Comparison of ENCODE assay signal across 19 cellular contexts in the genomic region with DNA sequence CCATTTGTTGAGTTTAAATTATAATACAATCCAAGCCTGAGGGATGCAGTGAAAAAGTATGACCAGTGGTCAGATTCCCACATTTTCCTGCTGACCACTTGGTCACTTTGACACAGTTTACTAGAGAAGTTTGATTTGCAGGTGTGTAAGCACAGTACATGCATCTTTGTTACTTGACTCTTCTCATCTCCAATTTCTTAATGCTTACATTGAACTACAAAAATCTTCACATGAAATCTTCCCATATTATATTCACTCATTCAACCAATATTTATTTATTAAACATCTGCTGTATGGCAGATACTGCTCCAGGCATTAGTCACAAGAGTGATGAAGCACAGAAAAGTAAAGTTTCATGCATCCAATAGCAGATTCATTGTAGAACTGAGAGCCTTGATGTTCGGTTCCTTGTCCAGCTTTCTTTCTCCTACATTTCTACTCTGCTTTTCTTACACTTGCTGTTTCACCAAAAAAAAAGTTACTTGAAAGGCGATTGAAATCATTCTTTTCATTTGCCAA.
DNase-seq lines count a peak whose midpoint lies in the region; ATAC-seq and TF ChIP-seq lines count a peak whose summit lies in the region.
"Had no signal": no experiment of that assay in that cellular context is flagged by ENCODE, and none has a peak within 500 bp of the region (broad histone marks: within the 10 kb centered on the region; RNA-seq: fewer than 3 reads in every experiment).

No MANE protein-coding gene starts in this region.

- H4K20me1 ChIP-seq in mammary epithelial cell (ENCODE audit: insufficient read depth, low read length) = no peaks in the 10 kb centered on the region

- 100% methylated on average over 2 of the region's 2 CpGs for WGBS in mammary epithelial cell (ENCODE audit: low coverage, missing lambda C conversion rate)

- dilution Hi-C loops in mammary epithelial cell (cut with HindIII; ENCODE audit: low sequenced_read_pairs) = loop anchor here (5.0 kb wide), 1 partner anchor 38 kb away; no protein-coding TSS in a partner anchor

- H3K79me2 ChIP-seq in mammary epithelial cell (ENCODE audit: insufficient read depth, low read length) = peaks cover 9% of the 10 kb centered on the region

- DNase-seq in mammary epithelial cell (peak; percentile 67), MCF 10A (ENCODE audit: unreplicated experiment) (no peak), chondrocyte (ENCODE audit: low spot score) (no peak), fibroblast of mammary gland (ENCODE audit: low read depth) (peak; percentile 64), tibial artery (no peak), NCI-H1417 (lab: John Stamatoyannopoulos, UW) (no peak)
- DNase-seq: 8988T; ACHN; C1 segment of cervical spinal cord; Calu3; CD4-positive, alpha-beta T cell; DMS 273 treated with DMSO at 0.1 percent for 48 hours; DMS79; GOT3; H9 had no signal

- no peak overlapping the region for H3K4me3 Mint-ChIP-seq in MCF 10A (ENCODE audit: unreplicated experiment)
- H3K4me3 Mint-ChIP-seq in chondrocyte (ENCODE audit: unreplicated experiment) = no peak overlapping the region
- H3K4me3 Mint-ChIP-seq: B cell; CD4-positive, alpha-beta T cell; H9 had no signal

- CTCF ChIA-PET in mammary epithelial cell (lab: Charles Lee; ENCODE audit: low non-redundant PET) (no interaction called here), MCF 10A (lab: Yijun Ruan, JAX) (interaction anchor here (1.1 kb wide), 1 partner anchor 38 kb away, joined by 3 read pairs; no protein-coding TSS in a partner anchor)

- H3K27ac ChIP-seq in mammary epithelial cell (ENCODE audit: insufficient read depth, low read depth, low read length) = peak overlapping the region; percentile 69
- peak overlapping the region; percentile 8 to 58 for H3K27ac ChIP-seq in tibial artery

- H3K9me3 ChIP-seq in mammary epithelial cell (replicated peaks; ENCODE audit: insufficient read depth, low read length) = no peaks in the 10 kb centered on the region
- no peaks in the 10 kb centered on the region for H3K9me3 ChIP-seq in tibial artery

- H3K36me3 Mint-ChIP-seq in MCF 10A (ENCODE audit: insufficient read depth, unreplicated experiment) (no peaks in the 10 kb centered on the region), chondrocyte (ENCODE audit: low read depth) (no peaks in the 10 kb centered on the region)

- H3K36me3 ChIP-seq in mammary epithelial cell (ENCODE audit: insufficient read depth, low read length) (no peaks in the 10 kb centered on the region), tibial artery (no peaks in the 10 kb centered on the region)

- POLR2A ChIA-PET in MCF 10A (lab: Yijun Ruan, JAX) = interaction anchor here (1.9 to 2.1 kb wide), 2 partner anchors 25 to 67 kb away, joined by 6 to 8 read pairs; no protein-coding TSS in a partner anchor

- no peaks in the 10 kb centered on the region for H3K27me3 Mint-ChIP-seq in MCF 10A (ENCODE audit: insufficient read depth, unreplicated experiment)
- no peaks in the 10 kb centered on the region for H3K27me3 Mint-ChIP-seq in chondrocyte (ENCODE audit: low read depth)
- H3K27me3 Mint-ChIP-seq: CD4-positive, alpha-beta T cell had no signal

- TF ChIP-seq CTCF in mammary epithelial cell (conservative IDR thresholded peaks at IDR 0.05 in 1 of 2, IDR thresholded peaks at IDR 0.05 in 1 of 2; ENCODE audit: extremely low read depth in 1 of 2, insufficient read depth in 1 of 2, low read depth in 1 of 2, low read length in 2 of 2) (no peak), MCF 10A (IDR thresholded peaks at IDR 0.05; ENCODE audit: unreplicated experiment) (no peak), chondrocyte (IDR thresholded peaks at IDR 0.05) (no peak), fibroblast of mammary gland (conservative IDR thresholded peaks at IDR 0.05; ENCODE audit: control insufficient read depth, insufficient read depth, low read depth, low read length) (no peak), tibial artery (IDR thresholded peaks at IDR 0.05) (no peak)

- H3K4me1 ChIP-seq in mammary epithelial cell (ENCODE audit: insufficient read depth, low read length) (peaks cover 25% of the 10 kb centered on the region), tibial artery (peaks cover 0 to 85% (median 31%) of the 10 kb centered on the region in 4 donors)

- no peak overlapping the region for H3K9ac ChIP-seq in mammary epithelial cell (ENCODE audit: insufficient read depth, low read length)

- no peak overlapping the region for H3K4me2 ChIP-seq in mammary epithelial cell (ENCODE audit: insufficient read depth, low read depth, low read length)

- no peak overlapping the region for H3K27ac Mint-ChIP-seq in MCF 10A (ENCODE audit: low read depth, unreplicated experiment)
- peak overlapping the region; percentile 67 for H3K27ac Mint-ChIP-seq in chondrocyte (ENCODE audit: unreplicated experiment)
- H3K27ac Mint-ChIP-seq: B cell; CD4-positive, alpha-beta T cell had no signal

- H3K4me3 ChIP-seq in mammary epithelial cell (replicated peaks in 1 of 3; ENCODE audit: insufficient read depth in 1 of 3, low read depth in 2 of 3, low read length in 3 of 3) (no peak overlapping the region), fibroblast of mammary gland (ENCODE audit: control insufficient read depth, low read depth, low read length) (no peak overlapping the region), tibial artery (no peak overlapping the region)
- H3K4me3 ChIP-seq: GM12878 had no signal

- H3K4me1 Mint-ChIP-seq in MCF 10A (ENCODE audit: insufficient read depth, unreplicated experiment) = peaks cover 35% of the 10 kb centered on the region
- peaks cover 45% of the 10 kb centered on the region for H3K4me1 Mint-ChIP-seq in chondrocyte (ENCODE audit: low read depth)
- H3K4me1 Mint-ChIP-seq: B cell had no signal

- H3K27me3 ChIP-seq in mammary epithelial cell (ENCODE audit: insufficient read depth, low read length) = no peaks in the 10 kb centered on the region
- H3K27me3 ChIP-seq in tibial artery = no peaks in the 10 kb centered on the region

- no peak for ATAC-seq in HG03442 (IDR thresholded peaks at IDR 0.05; ENCODE audit: unreplicated experiment)
- no peak for ATAC-seq in GM21737 (IDR thresholded peaks at IDR 0.05; ENCODE audit: unreplicated experiment)
- ATAC-seq: GM12878 had no signal

- no peak overlapping the region for H2AFZ ChIP-seq in mammary epithelial cell (ENCODE audit: low read depth, low read length)

- intact Hi-C loops in mammary epithelial cell (cut with micrococcal nuclease) (loop anchor here (1.0 to 5.0 kb wide), 2 partner anchors 152 to 159 kb away; no protein-coding TSS in a partner anchor), MCF 10A (cut with micrococcal nuclease) (no loop called here), tibial artery (cut with DNase I; ENCODE audit: low total_unique reads) (no loop called here)

- H3K9me3 Mint-ChIP-seq in MCF 10A (ENCODE audit: unreplicated experiment) (no peaks in the 10 kb centered on the region), chondrocyte (ENCODE audit: low read depth) (peaks cover 4% of the 10 kb centered on the region)
- H3K9me3 Mint-ChIP-seq: CD4-positive, alpha-beta T cell had no signal

- BruUV-seq in mammary epithelial cell (replicated peaks; lab: Mats Ljungman, UMichigan) (no TSS peak), MCF 10A (replicated peaks; lab: Mats Ljungman, UMichigan) (no TSS peak)

- in situ Hi-C loops in mammary epithelial cell (cut with MboI; ENCODE audit: low sequenced_read_pairs in 2 of 2) = no loop called here

Comparison
In these comparisons a context has a peak if more than half of its experiments do, and no peak if none do; other contexts are left out.
1. DNase-seq: peak in mammary epithelial cell (single experiment) and fibroblast of mammary gland (single experiment); none in MCF 10A (single experiment), chondrocyte (single experiment), tibial artery (0 of 2) and NCI-H1417 (0 of 3).